In the genomic region with DNA sequence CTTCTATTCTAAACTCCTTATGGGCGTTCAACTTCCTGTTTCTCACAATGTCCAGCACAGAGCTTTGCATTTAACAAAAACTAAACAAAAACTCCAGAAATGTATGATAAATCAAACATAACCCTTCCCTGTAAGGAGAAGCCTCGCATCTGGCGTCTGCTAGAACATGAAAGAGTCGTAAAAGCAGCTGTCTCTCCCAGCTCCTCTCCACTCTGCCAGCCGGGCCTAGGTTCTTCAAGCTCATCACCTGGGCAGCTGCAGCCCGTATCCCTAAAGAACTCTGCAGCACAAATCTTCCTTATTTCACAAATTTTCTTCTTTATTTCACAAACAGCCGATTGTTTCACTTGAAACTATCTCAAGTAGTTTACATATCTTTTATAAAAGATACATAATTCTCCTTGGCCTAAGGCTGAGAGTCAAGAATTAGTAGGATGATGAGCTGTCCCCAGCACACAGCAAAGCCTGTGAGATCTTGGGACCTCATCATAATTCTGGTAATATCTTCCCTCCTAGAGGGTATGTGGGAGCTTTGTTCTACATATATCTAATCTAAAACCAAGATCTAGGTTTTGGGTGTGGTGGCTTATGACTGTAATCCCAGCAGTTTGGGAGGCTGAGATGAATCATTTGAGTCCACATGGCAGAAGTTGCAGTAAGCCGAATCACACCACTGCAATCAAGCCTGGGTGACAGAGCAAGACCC, we compare ENCODE assay signal across 8 cellular contexts. TPM values are rescaled to one million over a fixed set of nuclear protein-coding genes. Genes with fewer than 3 reads are reported as not detected.
DNase-seq lines count a peak whose midpoint lies in the region; ATAC-seq, FAIRE-seq and TF ChIP-seq lines count a peak whose summit lies in the region.
"Had no signal": no experiment of that assay in that cellular context is flagged by ENCODE, and none has a peak within 500 bp of the region (broad histone marks: within the 10 kb centered on the region; RNA-seq: fewer than 3 reads in every experiment).

No MANE protein-coding gene starts in this region.

- peak; percentile 11 for DNase-seq in KBM-7
- peak; percentile 49 for DNase-seq in activated CD8-positive, alpha-beta T cell treated with anti-CD3 and anti-CD28 coated beads for 36 hours
- peak in 1 of 2 donors; percentile 53 for DNase-seq in cardiac muscle cell (ENCODE audit: low read depth in 1 of 2, low spot score in 1 of 2)
- DNase-seq in stimulated activated naive CD8-positive, alpha-beta T cell treated with anti-CD3 and anti-CD28 coated beads, Interleukin-15, amount 100 ng/mL, for 72 hours = peak; percentile 18 to 50
- DNase-seq in small intestine = no peak
- DNase-seq: NCI-H2081 had no signal

- no peak for TF ChIP-seq CTCF in activated CD8-positive, alpha-beta T cell treated with anti-CD3 and anti-CD28 coated beads for 36 hours (IDR thresholded peaks at IDR 0.05)
- TF ChIP-seq CTCF in cardiac muscle cell (IDR thresholded peaks at IDR 0.05; ENCODE audit: low read depth, low read length) = no peak

- POLR2A ChIA-PET in activated CD8-positive, alpha-beta T cell treated with anti-CD3 and anti-CD28 coated beads for 36 hours (lab: Charles Lee) = interaction anchor here (0.7 to 1.9 kb wide), 3 partner anchors 30 to 449 kb away, joined by 3 to 5 read pairs (median 4); a partner anchor contains a TSS

- peak; percentile 87 for ATAC-seq in activated CD8-positive, alpha-beta T cell treated with anti-CD3 and anti-CD28 coated beads for 36 hours
- peak; percentile 95 for ATAC-seq in stimulated activated naive CD8-positive, alpha-beta T cell treated with anti-CD3 and anti-CD28 coated beads, Interleukin-15, amount 100 ng/mL, for 72 hours
- no peak for ATAC-seq in HG03025 (IDR thresholded peaks at IDR 0.05; ENCODE audit: low FRiP score, unreplicated experiment)
- ATAC-seq in GM18517 (IDR thresholded peaks at IDR 0.05; ENCODE audit: unreplicated experiment) = no peak

- FAIRE-seq in small intestine (lab: Jason Lieb, UNC) = no peak

- CTCF ChIA-PET in activated CD8-positive, alpha-beta T cell treated with anti-CD3 and anti-CD28 coated beads for 36 hours (lab: Charles Lee) = interaction anchor here (0.8 to 7.4 kb wide), 5 partner anchors 10 to 164 kb away, joined by 3 to 66 read pairs (median 4); no protein-coding TSS in a partner anchor

- H3K36me3 ChIP-seq in cardiac muscle cell (no peaks in the 10 kb centered on the region), small intestine (ENCODE audit: control insufficient read depth in 2 of 2, insufficient read depth in 2 of 2, low read length in 2 of 2) (peaks cover 20 to 25% of the 10 kb centered on the region in 2 donors)

- peaks cover 5% of the 10 kb centered on the region for H3K36me3 Mint-ChIP-seq in activated CD8-positive, alpha-beta T cell treated with anti-CD3 and anti-CD28 coated beads for 36 hours (ENCODE audit: low read depth)

- H3K27me3 ChIP-seq in cardiac muscle cell = no peaks in the 10 kb centered on the region
- H3K27me3 ChIP-seq in small intestine (ENCODE audit: control insufficient read depth in 2 of 2, insufficient read depth in 2 of 2, low read length in 2 of 2) = no peaks in the 10 kb centered on the region

- no peak overlapping the region for H3K27ac Mint-ChIP-seq in activated CD8-positive, alpha-beta T cell treated with anti-CD3 and anti-CD28 coated beads for 36 hours
- H3K27ac Mint-ChIP-seq in stimulated activated naive CD8-positive, alpha-beta T cell treated with anti-CD3 and anti-CD28 coated beads, Interleukin-15, amount 100 ng/mL, for 72 hours = peak overlapping the region in 1 of 2 donors; percentile 72

- no peaks in the 10 kb centered on the region for H3K9me3 Mint-ChIP-seq in activated CD8-positive, alpha-beta T cell treated with anti-CD3 and anti-CD28 coated beads for 36 hours
- H3K9me3 Mint-ChIP-seq in stimulated activated naive CD8-positive, alpha-beta T cell treated with anti-CD3 and anti-CD28 coated beads, Interleukin-15, amount 100 ng/mL, for 72 hours = no peaks in the 10 kb centered on the region

- H3K4me1 ChIP-seq in cardiac muscle cell (ENCODE audit: low read depth) (peaks cover 19% of the 10 kb centered on the region), small intestine (ENCODE audit: control insufficient read depth in 2 of 2, insufficient read depth in 1 of 2, low read depth in 1 of 2, low read length in 1 of 2) (no peaks in the 10 kb centered on the region)

- H3K4me3 ChIP-seq in cardiac muscle cell = no peak overlapping the region
- no peak overlapping the region for H3K4me3 ChIP-seq in small intestine (ENCODE audit: low read depth in 1 of 2, low read length in 2 of 2)

- H3K27ac ChIP-seq in cardiac muscle cell (peak overlapping the region; percentile 16), small intestine (ENCODE audit: low read depth in 1 of 2, low read length in 1 of 2) (peak overlapping the region in 1 of 2 donors; percentile 68)

- H3K4me1 Mint-ChIP-seq in activated CD8-positive, alpha-beta T cell treated with anti-CD3 and anti-CD28 coated beads for 36 hours (ENCODE audit: low read depth) = peaks cover 11% of the 10 kb centered on the region
- H3K4me1 Mint-ChIP-seq in stimulated activated naive CD8-positive, alpha-beta T cell treated with anti-CD3 and anti-CD28 coated beads, Interleukin-15, amount 100 ng/mL, for 72 hours = peaks cover 14% of the 10 kb centered on the region

- 55 to 64% (median 63%) methylated on average over 8 of the region's 8 CpGs for WGBS in small intestine, 3 donors

- in situ Hi-C loops in KBM-7 (cut with MboI; ENCODE audit: low pct_unique_long_range_greater_than_20kb, low sequenced_read_pairs) = no loop called here

- H3K9me3 ChIP-seq in cardiac muscle cell (ENCODE audit: low read depth) (no peaks in the 10 kb centered on the region), small intestine (ENCODE audit: control insufficient read depth, low read depth) (no peaks in the 10 kb centered on the region)

- H3K4me3 Mint-ChIP-seq in activated CD8-positive, alpha-beta T cell treated with anti-CD3 and anti-CD28 coated beads for 36 hours = no peak overlapping the region
- H3K4me3 Mint-ChIP-seq in stimulated activated naive CD8-positive, alpha-beta T cell treated with anti-CD3 and anti-CD28 coated beads, Interleukin-15, amount 100 ng/mL, for 72 hours = no peak overlapping the region

- H3K27me3 Mint-ChIP-seq in activated CD8-positive, alpha-beta T cell treated with anti-CD3 and anti-CD28 coated beads for 36 hours = no peaks in the 10 kb centered on the region
- H3K27me3 Mint-ChIP-seq in stimulated activated naive CD8-positive, alpha-beta T cell treated with anti-CD3 and anti-CD28 coated beads, Interleukin-15, amount 100 ng/mL, for 72 hours = no peaks in the 10 kb centered on the region

- intact Hi-C loops in activated CD8-positive, alpha-beta T cell treated with anti-CD3 and anti-CD28 coated beads for 36 hours (cut with micrococcal nuclease) = no loop called here

RNA-seq across cellular contexts. Expression of a gene that starts 35.3 kb away (rescaled TPM):
- 10 to 100 TPM; 57.9 to 60.2 TPM for total RNA-seq in activated CD8-positive, alpha-beta T cell treated with anti-CD3 and anti-CD28 coated beads for 36 hours
- 90.2 and 217 TPM in 2 replicates for total RNA-seq in cardiac muscle cell
- polyA plus RNA-seq in cardiac muscle cell = 141 and 284 TPM in 2 replicates
- 1,000 to 10,000 TPM; 1,129 to 2,583 (median 1,917) TPM for polyA plus RNA-seq in small intestine

Comparison
In these comparisons a context has a peak if more than half of its experiments do, and no peak if none do; other contexts are left out.
1. ATAC-seq: peak in activated CD8-positive, alpha-beta T cell treated with anti-CD3 and anti-CD28 coated beads for 36 hours (single experiment) and stimulated activated naive CD8-positive, alpha-beta T cell treated with anti-CD3 and anti-CD28 coated beads, Interleukin-15, amount 100 ng/mL, for 72 hours (single experiment); none in HG03025 (single experiment) and GM18517 (single experiment).